Comparison of ENCODE assay signal across 8 cellular contexts in genomic region chr1:207495816-207496792, GRCh38. TPM values are rescaled to one million over a fixed set of nuclear protein-coding genes. Genes with fewer than 3 reads are reported as not detected.
A peak's percentile ranks its signal among the peaks of the same experiment; 100 is the strongest.
DNase-seq lines count a peak whose midpoint lies in the region; ATAC-seq and TF ChIP-seq lines count a peak whose summit lies in the region.

CR1 (plus strand) TSS chr1:207496157; CDS start chr1:207496268, 111 bp downstream.

- no peaks in the 10 kb centered on the region for H3K4me1 ChIP-seq in PC-3 (ENCODE audit: insufficient read depth, low read length)

- CTCF ChIA-PET in PC-3 (lab: Charles Lee), result no interaction called here

- intact Hi-C loops in PC-3 (cut with micrococcal nuclease), result loop anchor here (5.0 kb wide), 1 partner anchor 174 kb away; the partner anchor contains the start of gene CD55

- peaks cover 82% of the 10 kb centered on the region for H3K27me3 ChIP-seq in PC-3 (ENCODE audit: low read length)

- peak; percentile 42 for ATAC-seq in GM18505 (IDR thresholded peaks at IDR 0.05; ENCODE audit: unreplicated experiment)
- ATAC-seq in HG02840 (IDR thresholded peaks at IDR 0.05; ENCODE audit: low FRiP score, unreplicated experiment), result peak; percentile 43
- ATAC-seq in left lobe of liver, result peak; percentile 59
- ATAC-seq in PC-3, result no peak

- H3K9ac ChIP-seq in PC-3 (ENCODE audit: low read length), result no peak within 1 kb of the TSS

- TF ChIP-seq POLR2A in GM18505 (IDR thresholded peaks at IDR 0.05; ENCODE audit: borderline replicate concordance, extremely low read depth, insufficient read depth, insufficient read length), result no peak

- no peaks in the 10 kb centered on the region for H4K20me1 ChIP-seq in PC-3 (ENCODE audit: low read length)

- no peak within 1 kb of the TSS for H2AFZ ChIP-seq in PC-3 (ENCODE audit: low read length)

- no peak within 1 kb of the TSS for H3K4me3 ChIP-seq in PC-3 (ENCODE audit: low read length)

- H3K79me2 ChIP-seq in PC-3 (ENCODE audit: low read length), result no peaks in the 10 kb centered on the region

- POLR2A ChIA-PET in PC-3 (lab: Charles Lee; ENCODE audit: unreplicated experiment), result no interaction called here

- H3K4me2 ChIP-seq in PC-3 (ENCODE audit: low read length), result no peak within 1 kb of the TSS

- no peaks in the 10 kb centered on the region for H3K36me3 ChIP-seq in PC-3 (ENCODE audit: low read depth, low read length)

- H3K27ac ChIP-seq in PC-3 (ENCODE audit: low read length), result no peak within 1 kb of the TSS

- no peaks in the 10 kb centered on the region for H3K9me3 ChIP-seq in PC-3 (ENCODE audit: low read length)

- H3K9me2 ChIP-seq in PC-3 (replicated peaks; ENCODE audit: low read length), result no peaks in the 10 kb centered on the region

- H3F3A ChIP-seq in PC-3 (ENCODE audit: low read length, unreplicated experiment), result no peaks in the 10 kb centered on the region

- no TSS peak for BruUV-seq in PC-3 (replicated peaks; lab: Mats Ljungman, UMichigan)

- TF ChIP-seq CTCF in PC-3 (conservative IDR thresholded peaks at IDR 0.05; ENCODE audit: low read depth, low read length), result no peak

- DNase-seq in SKM-1 (lab: John Stamatoyannopoulos, UW; ENCODE audit: unreplicated experiment), result peak; percentile 77
- peak; percentile 19 for DNase-seq in astrocyte of the hippocampus (ENCODE audit: low read depth, low spot score)
- peak; percentile 52 for DNase-seq in left lobe of liver (ENCODE audit: low spot score)
- peak; percentile 1 for DNase-seq in stimulated activated CD8-positive, alpha-beta memory T cell treated with anti-CD3 and anti-CD28 coated beads, Interleukin-15, amount 100 ng/mL, for 1 hour (ENCODE audit: low read depth)
- DNase-seq in PC-3, result no peak
- no peak for DNase-seq in 8988T

RNA-seq across cellular contexts. Expression of gene CR1, which starts in this region (rescaled TPM):
- 1.0 TPM for total RNA-seq in left lobe of liver
- total RNA-seq in PC-3 (2014; rRNA removed), result not detected in 2 replicates

Comparison
In these comparisons a context has a peak if more than half of its experiments do, and no peak if none do; other contexts are left out.
1. DNase-seq: peak in SKM-1 (single experiment), astrocyte of the hippocampus (single experiment), left lobe of liver (single experiment) and stimulated activated CD8-positive, alpha-beta memory T cell treated with anti-CD3 and anti-CD28 coated beads, Interleukin-15, amount 100 ng/mL, for 1 hour (single experiment); none in PC-3 (single experiment) and 8988T (single experiment).